In the genomic region with DNA sequence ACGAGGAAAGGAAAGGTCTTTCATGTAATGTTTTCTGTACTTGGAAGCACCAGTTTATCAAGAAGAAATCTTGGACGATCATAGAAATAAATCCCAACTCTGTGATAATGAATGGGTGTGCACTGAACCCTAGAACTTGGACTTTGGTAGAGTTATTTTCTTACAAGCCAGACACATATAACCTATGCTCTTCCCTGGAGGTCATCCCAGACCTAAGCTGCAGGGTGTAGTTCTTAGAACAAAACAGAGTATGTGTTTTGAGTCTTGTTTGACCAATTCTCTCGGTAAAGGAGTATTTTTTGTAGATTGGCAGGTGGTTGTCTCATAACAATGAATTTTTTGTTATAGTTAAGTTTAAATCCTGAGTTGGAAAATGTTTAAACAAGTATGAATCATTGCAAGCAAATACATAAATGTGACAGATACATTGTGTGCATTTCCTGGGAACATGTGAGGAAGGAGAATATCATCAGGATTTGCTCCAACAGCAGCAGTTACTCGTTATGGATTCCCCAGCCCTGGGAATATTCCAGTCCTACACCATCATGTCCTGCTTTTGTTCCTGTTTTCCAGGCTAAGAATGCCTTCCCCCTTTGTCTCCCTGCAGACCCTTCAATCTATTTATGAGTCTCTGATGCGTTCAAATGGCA, we compare ENCODE assay signal across 20 cellular contexts.
"Had no signal": no experiment of that assay in that cellular context is flagged by ENCODE, and none has a peak within 500 bp of the region (broad histone marks: within the 10 kb centered on the region; RNA-seq: fewer than 3 reads in every experiment).

No MANE protein-coding gene starts in this region.

- H3K27ac Mint-ChIP-seq: activated B cell treated with CpG ODN at 0.5 μM for 24 hours; activated CD4-positive, alpha-beta memory T cell treated with anti-CD3 and anti-CD28 coated beads for 36 hours; activated CD8-positive, alpha-beta memory T cell treated with anti-CD3 and anti-CD28 coated beads, Interleukin-2, amount 10 ng/mL, durations not matched to agents 7 days and 5 days; activated naive CD8-positive, alpha-beta T cell treated with anti-CD3 and anti-CD28 coated beads, Interleukin-2, amount 10 ng/mL, durations not matched to agents 7 days and 5 days; mesothelial cell of epicardium; progenitor cell of endocrine pancreas; stimulated activated memory B cell treated with anti-CD40 and anti-IgM and Interleukin-4, amounts not matched to agents 10 μg/mL and 1 μg/mL and 100 μg/mL, for 72 hours had no signal

- H3K4me3 Mint-ChIP-seq: activated B cell treated with CpG ODN at 0.5 μM for 24 hours; activated CD4-positive, alpha-beta memory T cell treated with anti-CD3 and anti-CD28 coated beads for 36 hours; activated CD8-positive, alpha-beta memory T cell treated with anti-CD3 and anti-CD28 coated beads, Interleukin-2, amount 10 ng/mL, durations not matched to agents 7 days and 5 days; activated naive CD8-positive, alpha-beta T cell treated with anti-CD3 and anti-CD28 coated beads, Interleukin-2, amount 10 ng/mL, durations not matched to agents 7 days and 5 days; brain; mesothelial cell of epicardium; stimulated activated memory B cell treated with anti-CD40 and anti-IgM and Interleukin-4, amounts not matched to agents 10 μg/mL and 1 μg/mL and 100 μg/mL, for 72 hours had no signal

- H3K4me1 Mint-ChIP-seq: activated B cell treated with CpG ODN at 0.5 μM for 24 hours; activated CD8-positive, alpha-beta memory T cell treated with anti-CD3 and anti-CD28 coated beads, Interleukin-2, amount 10 ng/mL, durations not matched to agents 7 days and 5 days; activated naive CD8-positive, alpha-beta T cell treated with anti-CD3 and anti-CD28 coated beads, Interleukin-2, amount 10 ng/mL, durations not matched to agents 7 days and 5 days; stimulated activated memory B cell treated with anti-CD40 and anti-IgM and Interleukin-4, amounts not matched to agents 10 μg/mL and 1 μg/mL and 100 μg/mL, for 72 hours had no signal

- H3K9me3 Mint-ChIP-seq: activated B cell treated with CpG ODN at 0.5 μM for 24 hours; activated CD4-positive, alpha-beta memory T cell treated with anti-CD3 and anti-CD28 coated beads for 36 hours; activated naive CD8-positive, alpha-beta T cell treated with anti-CD3 and anti-CD28 coated beads, Interleukin-2, amount 10 ng/mL, durations not matched to agents 7 days and 5 days; brain; mesothelial cell of epicardium; stimulated activated memory B cell treated with anti-CD40 and anti-IgM and Interleukin-4, amounts not matched to agents 10 μg/mL and 1 μg/mL and 100 μg/mL, for 72 hours had no signal

- H3K9me3 ChIP-seq: esophagus muscularis mucosa had no signal

- H3K27ac ChIP-seq: coronary artery, esophagus muscularis mucosa had no signal

- DNase-seq: activated B cell treated with CpG ODN at 0.5 μM for 24 hours; activated CD4-positive, alpha-beta memory T cell treated with anti-CD3 and anti-CD28 coated beads for 36 hours; activated CD4-positive, alpha-beta T cell treated with anti-CD3 and anti-CD28 coated beads for 4 hours; activated CD8-positive, alpha-beta memory T cell treated with anti-CD3 and anti-CD28 coated beads, Interleukin-2, amount 10 ng/mL, durations not matched to agents 7 days and 5 days; activated naive CD8-positive, alpha-beta T cell treated with anti-CD3 and anti-CD28 coated beads, Interleukin-2, amount 10 ng/mL, durations not matched to agents 7 days and 5 days; amygdala; central memory CD4-positive, alpha-beta T cell; effector CD4-positive, alpha-beta T cell; islet precursor cell; right cardiac atrium; stimulated activated CD4-positive, alpha-beta T cell treated with anti-CD3 and anti-CD28 coated beads, Interleukin-4, amount 100 ng/mL, for 24 hours; T-helper 1 cell; T-helper 9 cell had no signal

- H3K4me1 ChIP-seq: esophagus muscularis mucosa had no signal

- H3K4me3 ChIP-seq: coronary artery, esophagus muscularis mucosa, lung had no signal

- H3K36me3 ChIP-seq: esophagus muscularis mucosa had no signal

- ATAC-seq: activated CD8-positive, alpha-beta memory T cell treated with anti-CD3 and anti-CD28 coated beads, Interleukin-2, amount 10 ng/mL, durations not matched to agents 7 days and 5 days; right cardiac atrium; stimulated activated memory B cell treated with anti-CD40 and anti-IgM and Interleukin-4, amounts not matched to agents 10 μg/mL and 1 μg/mL and 100 μg/mL, for 72 hours had no signal

- H3K27me3 Mint-ChIP-seq: activated CD4-positive, alpha-beta memory T cell treated with anti-CD3 and anti-CD28 coated beads for 36 hours; activated naive CD8-positive, alpha-beta T cell treated with anti-CD3 and anti-CD28 coated beads, Interleukin-2, amount 10 ng/mL, durations not matched to agents 7 days and 5 days; stimulated activated memory B cell treated with anti-CD40 and anti-IgM and Interleukin-4, amounts not matched to agents 10 μg/mL and 1 μg/mL and 100 μg/mL, for 72 hours had no signal

- H3K36me3 Mint-ChIP-seq: activated CD4-positive, alpha-beta memory T cell treated with anti-CD3 and anti-CD28 coated beads for 36 hours; activated CD8-positive, alpha-beta memory T cell treated with anti-CD3 and anti-CD28 coated beads, Interleukin-2, amount 10 ng/mL, durations not matched to agents 7 days and 5 days; activated naive CD8-positive, alpha-beta T cell treated with anti-CD3 and anti-CD28 coated beads, Interleukin-2, amount 10 ng/mL, durations not matched to agents 7 days and 5 days; brain; mesothelial cell of epicardium; stimulated activated memory B cell treated with anti-CD40 and anti-IgM and Interleukin-4, amounts not matched to agents 10 μg/mL and 1 μg/mL and 100 μg/mL, for 72 hours had no signal
